ENCODE assay signal across 8 cellular contexts in the genomic region with DNA sequence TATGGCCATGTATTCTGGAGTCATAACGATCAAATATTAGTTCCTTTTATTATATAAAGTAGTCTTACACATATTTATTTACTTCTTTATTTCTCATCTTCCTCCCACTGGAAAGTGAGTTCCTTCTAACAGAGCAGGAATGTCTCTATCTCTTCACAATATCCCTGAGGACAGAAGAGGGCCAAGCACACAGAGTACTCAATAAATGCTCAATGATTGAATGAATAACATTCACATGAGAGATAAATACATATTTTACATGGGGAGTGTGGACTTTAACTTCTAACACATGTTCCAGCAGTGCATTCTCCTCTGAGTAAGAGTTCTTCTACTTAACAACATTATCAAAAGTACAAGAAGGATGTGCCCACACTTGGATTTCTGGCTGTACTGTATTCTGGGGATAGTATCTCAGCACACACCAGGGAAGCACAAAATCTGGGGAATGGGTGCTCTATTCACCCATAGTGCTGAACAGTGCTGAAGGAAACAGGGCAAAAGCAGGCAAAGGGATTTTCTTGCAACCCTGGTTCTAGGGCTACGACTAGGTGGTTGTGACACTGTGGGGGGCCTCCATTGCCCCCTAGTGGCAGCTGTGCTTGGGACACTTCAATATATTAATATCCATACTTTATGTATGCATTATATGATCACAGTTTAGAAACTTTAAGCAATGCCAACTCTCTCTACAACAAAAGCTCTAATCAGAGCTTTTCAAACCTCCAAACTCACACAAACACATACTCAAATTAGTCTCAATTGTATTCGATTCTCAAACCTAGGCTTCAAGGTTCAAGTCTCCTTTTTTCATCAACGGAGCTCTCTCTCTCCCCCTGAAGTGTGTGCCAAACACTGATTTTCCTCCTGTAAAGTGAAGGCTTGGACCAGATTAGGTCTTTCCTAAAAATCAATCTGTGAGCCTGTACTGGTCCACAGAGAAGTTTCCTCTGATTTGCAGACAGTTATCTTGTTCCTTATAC.
DNase-seq lines count a peak whose midpoint lies in the region; ATAC-seq, FAIRE-seq and TF ChIP-seq lines count a peak whose summit lies in the region.

No MANE protein-coding gene starts in this region.

- H3K4me1 ChIP-seq in A673 (ENCODE audit: insufficient read depth, low read length, poor library complexity, severe bottlenecking), result peaks cover 20% of the 10 kb centered on the region
- no peaks in the 10 kb centered on the region for H3K4me1 ChIP-seq in fibroblast of lung (ENCODE audit: control insufficient read depth, extremely low read depth, insufficient read depth, low read length)
- H3K4me1 ChIP-seq in pancreas, result no peaks in the 10 kb centered on the region

- peak; percentile 71 for DNase-seq in A673 (ENCODE audit: low spot score)
- DNase-seq in GM13977 (ENCODE audit: low spot score), result peak; percentile 37
- DNase-seq in NCI-H748 (lab: John Stamatoyannopoulos, UW; ENCODE audit: unreplicated experiment), result peak; percentile 51
- peak; percentile 73 for DNase-seq in activated CD8-positive, alpha-beta memory T cell treated with anti-CD3 and anti-CD28 coated beads, Interleukin-2, amount 50 U/mL, for 48 hours
- peak; percentile 24 to 57 for DNase-seq in fibroblast of lung (ENCODE audit: low read depth in 2 of 2)
- DNase-seq in pancreas, result peak; percentile 18 to 79 (median 43)
- peak; percentile 53 for DNase-seq in urothelium cell line (ENCODE audit: low spot score)

- no peak overlapping the region for H3K4me2 ChIP-seq in fibroblast of lung (ENCODE audit: extremely low read depth, insufficient read depth, low read length)

- TF ChIP-seq CTCF in A673 (conservative IDR thresholded peaks at IDR 0.05; ENCODE audit: low read depth, low read length), result peak; percentile 86
- TF ChIP-seq CTCF in GM13977 (IDR thresholded peaks at IDR 0.05; ENCODE audit: extremely low read depth, insufficient read depth, missing control alignments), result peak; percentile 85
- peak; percentile 83 to 84 for TF ChIP-seq CTCF in fibroblast of lung (conservative IDR thresholded peaks at IDR 0.05 in 1 of 2, IDR thresholded peaks at IDR 0.05 in 1 of 2; ENCODE audit: low read depth in 1 of 2, low read length in 2 of 2)
- peak; percentile 59 to 82 (median 73) for TF ChIP-seq CTCF in pancreas (IDR thresholded peaks at IDR 0.05)

- no peak for FAIRE-seq in pancreas (lab: Jason Lieb, UNC)
- FAIRE-seq in urothelium cell line (lab: Jason Lieb, UNC), result no peak

- BruUV-seq in A673 (replicated peaks; lab: Mats Ljungman, UMichigan), result no TSS peak

- no peaks in the 10 kb centered on the region for H4K20me1 ChIP-seq in fibroblast of lung (ENCODE audit: control insufficient read depth, extremely low read depth, insufficient read depth, low read length)

- peak; percentile 98 for ATAC-seq in HG02852 (IDR thresholded peaks at IDR 0.05; ENCODE audit: unreplicated experiment)
- peak; percentile 66 to 96 (median 92) for ATAC-seq in pancreas

- H3K9me3 ChIP-seq in A673 (ENCODE audit: low read depth, low read length, poor library complexity, severe bottlenecking) (no peaks in the 10 kb centered on the region), fibroblast of lung (ENCODE audit: control insufficient read depth, insufficient read depth, low read depth, low read length) (no peaks in the 10 kb centered on the region), pancreas (no peaks in the 10 kb centered on the region)

- no peak overlapping the region for H2AFZ ChIP-seq in fibroblast of lung (ENCODE audit: low read length)

- H3K9ac ChIP-seq in fibroblast of lung (ENCODE audit: insufficient read depth, low read length), result no peak overlapping the region

- POLR2A ChIA-PET in A673 (lab: Charles Lee; ENCODE audit: low non-redundant PET), result no interaction called here

- no peaks in the 10 kb centered on the region for H3K79me2 ChIP-seq in fibroblast of lung (ENCODE audit: control insufficient read depth, insufficient read depth, low read length)

- in situ Hi-C loops in GM13977 (cut with MboI; ENCODE audit: low pct_unique_long_range_greater_than_20kb, low sequenced_read_pairs, unreplicated experiment), result no loop called here

- no peak overlapping the region for H3K27ac ChIP-seq in A673 (ENCODE audit: low read depth, low read length, poor library complexity, severe bottlenecking)
- H3K27ac ChIP-seq in fibroblast of lung (ENCODE audit: insufficient read depth, low read length), result no peak overlapping the region
- H3K27ac ChIP-seq in pancreas, result no peak overlapping the region

- 31 to 48% methylated on average over 4 of the region's 4 CpGs for WGBS in pancreas, 2 donors

- H3K36me3 ChIP-seq in A673 (ENCODE audit: insufficient read depth, low read length, poor library complexity, severe bottlenecking) (no peaks in the 10 kb centered on the region), fibroblast of lung (ENCODE audit: control insufficient read depth, insufficient read depth, low read length) (no peaks in the 10 kb centered on the region), pancreas (no peaks in the 10 kb centered on the region)

- H3K27me3 ChIP-seq in A673 (replicated peaks; ENCODE audit: insufficient read depth, low read depth, low read length, poor library complexity) (no peaks in the 10 kb centered on the region), fibroblast of lung (ENCODE audit: control insufficient read depth, insufficient read depth, low read length) (no peaks in the 10 kb centered on the region), pancreas (no peaks in the 10 kb centered on the region)

- H3K4me3 ChIP-seq in A673 (ENCODE audit: low read depth, low read length, poor library complexity, severe bottlenecking), result no peak overlapping the region
- H3K4me3 ChIP-seq in fibroblast of lung (replicated peaks in 1 of 4; ENCODE audit: control extremely low read depth in 1 of 4, insufficient read depth in 1 of 4, low read depth in 3 of 4, low read length in 4 of 4), result no peak overlapping the region
- no peak overlapping the region for H3K4me3 ChIP-seq in pancreas

- intact Hi-C loops in A673 (cut with micrococcal nuclease; ENCODE audit: unreplicated experiment) (loop anchor here (1.0 kb wide), 1 partner anchor 225 kb away; no protein-coding TSS in a partner anchor), pancreas (cut with DNase I) (loop anchor here in 2 of 3 donors (10.0 kb wide), 2 partner anchors 216 to 226 kb away; no protein-coding TSS in a partner anchor)

- CTCF ChIA-PET in A673 (lab: Charles Lee), result interaction anchor here (1.3 kb wide), 1 partner anchor 21 kb away, joined by 3 read pairs; no protein-coding TSS in a partner anchor
